ENCODE assay signal across 14 cellular contexts in genomic region chr1:233109121-233109520, GRCh38.
DNase-seq lines count a peak whose midpoint lies in the region; ATAC-seq and TF ChIP-seq lines count a peak whose summit lies in the region.
"Had no signal": no experiment of that assay in that cellular context is flagged by ENCODE, and none has a peak within 500 bp of the region (broad histone marks: within the 10 kb centered on the region; RNA-seq: fewer than 3 reads in every experiment).

No MANE protein-coding gene starts in this region.

- H3K79me1 ChIP-seq in IMR-90 (ENCODE audit: low read depth in 1 of 2, low read length in 2 of 2): no peaks in the 10 kb centered on the region; a peak in 1 of 4 replicates

- no peak for TF ChIP-seq POLR2A in IMR-90 (IDR thresholded peaks at IDR 0.05; ENCODE audit: low read depth, low read length)

- CTCF ChIA-PET in IMR-90 (lab: Yijun Ruan, JAX): no interaction called here

- ATAC-seq in IMR-90 (ENCODE audit: low read depth): no peak
- no peak for ATAC-seq in activated T-helper 17 cell treated with anti-CD3 and anti-CD28 coated beads, Interleukin-2, amount 50 U/mL, for 72 hours (replicated peaks)
- peak; percentile 25 for ATAC-seq in foreskin keratinocyte

- no peak overlapping the region; the same call in 1 of the 2 replicates for H3K18ac ChIP-seq in IMR-90 (ENCODE audit: low read depth, low read length)

- no peak overlapping the region for H4K5ac ChIP-seq in IMR-90 (ENCODE audit: low read depth, low read length)

- no peak overlapping the region for H3K14ac ChIP-seq in IMR-90 (replicated peaks; ENCODE audit: low read depth, low read length)

- intact Hi-C loops in IMR-90 (cut with micrococcal nuclease): no loop called here

- BruUV-seq in IMR-90 (replicated peaks; lab: Mats Ljungman, UMichigan): no TSS peak

- POLR2A ChIA-PET in IMR-90 (lab: Charles Lee; ENCODE audit: unreplicated experiment): no interaction called here

- H3K4me2 ChIP-seq in IMR-90 (ENCODE audit: low read depth, low read length): no peak overlapping the region

- H2AK5ac ChIP-seq in IMR-90 (ENCODE audit: low read depth, low read length): no peak overlapping the region

- H4K91ac ChIP-seq in IMR-90 (ENCODE audit: insufficient read depth, low read depth, low read length): no peak overlapping the region

- H2AFZ ChIP-seq in IMR-90 (replicated peaks; ENCODE audit: low read length, poor library complexity): no peak overlapping the region

- no peak overlapping the region; the same call in 1 of the 2 replicates for H2BK120ac ChIP-seq in IMR-90 (ENCODE audit: low read depth, low read length)

- dilution Hi-C loops in IMR-90 (cut with HindIII; ENCODE audit: low sequenced_read_pairs, unreplicated experiment): no loop called here

- TF ChIP-seq CTCF in IMR-90 (conservative IDR thresholded peaks at IDR 0.05; ENCODE audit: low read depth, low read length): no peak
- no peak for TF ChIP-seq CTCF in foreskin keratinocyte (conservative IDR thresholded peaks at IDR 0.05)

- H2AK9ac ChIP-seq in IMR-90 (replicated peaks; ENCODE audit: low read depth, low read length, poor library complexity): no peak overlapping the region

- H3K27ac ChIP-seq in IMR-90 (ENCODE audit: insufficient read depth, low read length): no peak overlapping the region
- H3K27ac ChIP-seq in foreskin keratinocyte: peak overlapping the region; percentile 33
- H3K27ac ChIP-seq: SK-N-MC had no signal

- TF ChIP-seq RAD21 in IMR-90 (IDR thresholded peaks at IDR 0.05; ENCODE audit: low read length): no peak

- H4K20me1 ChIP-seq in IMR-90 (ENCODE audit: insufficient read depth, low read length): peaks cover 4% of the 10 kb centered on the region; the same call in 1 of the 2 replicates
- H4K20me1 ChIP-seq: BLaER1 treated with 17β-estradiol and CSF1 and Interleukin-3, amounts not matched to agents 10 nM and 100 nM had no signal

- no peak overlapping the region for H3K4me3 ChIP-seq in IMR-90 (ENCODE audit: insufficient read depth, low read depth, low read length)
- H3K4me3 ChIP-seq: BLaER1 treated with 17β-estradiol and CSF1 and Interleukin-3, amounts not matched to agents 10 nM and 100 nM; SK-N-MC had no signal

- H2BK15ac ChIP-seq in IMR-90 (ENCODE audit: low read depth, low read length): 0 out of 3 replicates have a peak overlapping the region, but pooled peaks have one; percentile 17

- H3K27me3 ChIP-seq in IMR-90 (ENCODE audit: control insufficient read depth, insufficient read depth, low read length) (no peaks in the 10 kb centered on the region), foreskin keratinocyte (no peaks in the 10 kb centered on the region)
- H3K27me3 ChIP-seq: BLaER1 treated with 17β-estradiol and CSF1 and Interleukin-3, amounts not matched to agents 10 nM and 100 nM had no signal

- H3K4ac ChIP-seq in IMR-90 (ENCODE audit: low read depth, low read length): no peak overlapping the region

- no CpG with 5 or more reads among the region's 6 CpGs for WGBS in IMR-90 (ENCODE audit: extremely low coverage in 2 of 2, insufficient read length in 1 of 2), 2 experiments

- no peak overlapping the region for H3K56ac ChIP-seq in IMR-90 (ENCODE audit: extremely low read depth, insufficient read depth, low read length)

- peaks cover 8% of the 10 kb centered on the region for H3K9me1 ChIP-seq in IMR-90 (ENCODE audit: insufficient read depth, low read length)

- H3K9me3 Mint-ChIP-seq in activated T-helper 17 cell treated with anti-CD3 and anti-CD28 coated beads, Interleukin-2, amount 50 U/mL, for 72 hours: no peaks in the 10 kb centered on the region

- no peak for DNase-seq in IMR-90
- peak in 1 of 2 donors; percentile 75 for DNase-seq in foreskin keratinocyte
- DNase-seq in hypothalamus (lab: John Stamatoyannopoulos, UW): no peak
- DNase-seq in occipital lobe (lab: John Stamatoyannopoulos, UW): no peak
- DNase-seq in NCI-H1417 (lab: John Stamatoyannopoulos, UW): no peak
- DNase-seq in NCI-H1105 treated with DMSO at 0.1 percent for 48 hours (lab: John Stamatoyannopoulos, UW): no peak
- DNase-seq: EL; NCI-H345; NCI-H526 treated with DMSO at 0.1 percent for 48 hours; NK-92 treated with Interleukin-12 subunit alpha and Interleukin-12 subunit beta, amount 100 ng/mL, for 24 hours; OCI-M1 had no signal

- H2BK5ac ChIP-seq in IMR-90 (ENCODE audit: low read depth, low read length, poor library complexity, severe bottlenecking): no peak overlapping the region

- no peak overlapping the region for H2BK20ac ChIP-seq in IMR-90 (ENCODE audit: low read depth, low read length)

- H3K27me3 Mint-ChIP-seq in activated T-helper 17 cell treated with anti-CD3 and anti-CD28 coated beads, Interleukin-2, amount 50 U/mL, for 72 hours: no peaks in the 10 kb centered on the region

- no peak overlapping the region for H4K8ac ChIP-seq in IMR-90 (ENCODE audit: low read depth in 2 of 2, low read length in 2 of 2)

- in situ Hi-C loops in IMR-90 (cut with MboI; ENCODE audit: low sequenced_read_pairs): no loop called here

- H3K4me1 ChIP-seq in IMR-90 (ENCODE audit: control insufficient read depth, insufficient read depth, low read length): peaks cover 20% of the 10 kb centered on the region
- H3K4me1 ChIP-seq in foreskin keratinocyte: peaks cover 48% of the 10 kb centered on the region

- H3K36me3 Mint-ChIP-seq in activated T-helper 17 cell treated with anti-CD3 and anti-CD28 coated beads, Interleukin-2, amount 50 U/mL, for 72 hours (ENCODE audit: low read depth): peaks cover 82% of the 10 kb centered on the region

- no peak overlapping the region for H3K9ac ChIP-seq in IMR-90 (ENCODE audit: low read depth, low read length)
- H3K9ac ChIP-seq: BLaER1 treated with 17β-estradiol and CSF1 and Interleukin-3, amounts not matched to agents 10 nM and 100 nM had no signal

- no peak overlapping the region for H3K4me3 Mint-ChIP-seq in activated T-helper 17 cell treated with anti-CD3 and anti-CD28 coated beads, Interleukin-2, amount 50 U/mL, for 72 hours

- H3K27ac Mint-ChIP-seq in activated T-helper 17 cell treated with anti-CD3 and anti-CD28 coated beads, Interleukin-2, amount 50 U/mL, for 72 hours: peak overlapping the region; percentile 40

- no peaks in the 10 kb centered on the region for H3K9me3 ChIP-seq in IMR-90 (ENCODE audit: control insufficient read depth, insufficient read depth, low read length)

- H3K23ac ChIP-seq in IMR-90 (ENCODE audit: low read depth, low read length): no peak overlapping the region

- H3K36me3 ChIP-seq in IMR-90 (ENCODE audit: control insufficient read depth, insufficient read depth, low read length): peaks cover 3% of the 10 kb centered on the region; the same call in 1 of the 2 replicates

- H3K4me1 Mint-ChIP-seq in activated T-helper 17 cell treated with anti-CD3 and anti-CD28 coated beads, Interleukin-2, amount 50 U/mL, for 72 hours: peaks cover 11% of the 10 kb centered on the region

TF ChIP-seq in IMR-90, 13 proteins besides CTCF, POLR2A, EP300 and RAD21:
- no peak for TF ChIP-seq BHLHE40 (IDR thresholded peaks at IDR 0.05; ENCODE audit: low read depth, low read length)
- no peak for TF ChIP-seq NFE2L2 (IDR thresholded peaks at IDR 0.05; ENCODE audit: low read depth, low read length)
- TF ChIP-seq CHD1 (IDR thresholded peaks at IDR 0.05; ENCODE audit: low read depth, low read length): no peak
- TF ChIP-seq FOS (IDR thresholded peaks at IDR 0.05; ENCODE audit: low read depth, low read length): no peak
- TF ChIP-seq RFX5 (IDR thresholded peaks at IDR 0.05; ENCODE audit: low read depth, low read length): no peak
